1 cellular context compared by ENCODE assay signal in genomic region chr10:17643755-17644484, GRCh38.
A peak's percentile ranks its signal among the peaks of the same experiment; 100 is the strongest.
TF ChIP-seq lines count a peak whose summit lies in the region.

TSS of gene STAM (plus strand) at chr10:17644151. CDS start at chr10:17644340, 189 bp downstream.

TF ChIP-seq in GM12878, 131 proteins besides CTCF, POLR2A, EP300 and RAD21 (continued from another document and continues in another):
- TF ChIP-seq CUX1 (IDR thresholded peaks at IDR 0.05; ENCODE audit: insufficient replicate concordance, low read depth, low read length) (no peak), MAX (IDR thresholded peaks at IDR 0.05; ENCODE audit: low read depth, low read length) (no peak; the same call in 1 of the 2 replicates), PBX3 (IDR thresholded peaks at IDR 0.05; ENCODE audit: insufficient replicate concordance, low read depth, low read length) (peak; percentile 14), HDGF (IDR thresholded peaks at IDR 0.05) (no peak), MEF2B (IDR thresholded peaks at IDR 0.05; ENCODE audit: partially characterized antibody, poor library complexity, severe bottlenecking) (peak; percentile 81), STAT3 (IDR thresholded peaks at IDR 0.05; ENCODE audit: low read depth, low read length) (no peak), BACH1 (IDR thresholded peaks at IDR 0.05; ENCODE audit: borderline replicate concordance) (peak; percentile 74; the same call in 1 of the 2 replicates), SUZ12 (IDR thresholded peaks at IDR 0.05; ENCODE audit: unreplicated experiment) (no peak), TAF1 (IDR thresholded peaks at IDR 0.05; ENCODE audit: borderline replicate concordance, low read depth, low read length) (peak; percentile 75), MTA2 (IDR thresholded peaks at IDR 0.05; ENCODE audit: low read depth) (0 out of 2 replicates have a peak, but pooled peaks have one; percentile 10), ZBTB40 (IDR thresholded peaks at IDR 0.05; ENCODE audit: borderline replicate concordance) (no peak), TCF12 (IDR thresholded peaks at IDR 0.05; ENCODE audit: low read depth, low read length) (peak; percentile 85), YY1 (IDR thresholded peaks at IDR 0.05; ENCODE audit: low read depth, low read length) (peak; percentile 30; the same call in 1 of the 2 replicates), E4F1 (IDR thresholded peaks at IDR 0.05; ENCODE audit: borderline replicate concordance, partially characterized antibody) (peak; percentile 58), NR2C1 (IDR thresholded peaks at IDR 0.05) (0 out of 2 replicates have a peak, but pooled peaks have one; percentile 16), IKZF1 (conservative IDR thresholded peaks at IDR 0.05) (peak; percentile 86), RELB (IDR thresholded peaks at IDR 0.05; ENCODE audit: low read depth) (peak; percentile 93), DPF2 (IDR thresholded peaks at IDR 0.05) (peak; percentile 49; the same call in 1 of the 2 replicates), IRF5 (IDR thresholded peaks at IDR 0.05; ENCODE audit: borderline replicate concordance) (peak; percentile 99), ZNF687 (IDR thresholded peaks at IDR 0.05) (peak; percentile 60), HSF1 (IDR thresholded peaks at IDR 0.05; ENCODE audit: low read depth, low read length) (0 out of 2 replicates have a peak, but pooled peaks have one; percentile 60), ATF7 (IDR thresholded peaks at IDR 0.05; ENCODE audit: low read depth) (peak; percentile 46), JUND (IDR thresholded peaks at IDR 0.05; ENCODE audit: low read depth, low read length) (0 out of 2 replicates have a peak, but pooled peaks have one; percentile 13), FOXM1 (IDR thresholded peaks at IDR 0.05; ENCODE audit: low read depth, low read length) (peak; percentile 67), ELK1 (IDR thresholded peaks at IDR 0.05; ENCODE audit: low read depth, low read length) (no peak)
